11 cellular contexts compared by ENCODE assay signal in the genomic region with DNA sequence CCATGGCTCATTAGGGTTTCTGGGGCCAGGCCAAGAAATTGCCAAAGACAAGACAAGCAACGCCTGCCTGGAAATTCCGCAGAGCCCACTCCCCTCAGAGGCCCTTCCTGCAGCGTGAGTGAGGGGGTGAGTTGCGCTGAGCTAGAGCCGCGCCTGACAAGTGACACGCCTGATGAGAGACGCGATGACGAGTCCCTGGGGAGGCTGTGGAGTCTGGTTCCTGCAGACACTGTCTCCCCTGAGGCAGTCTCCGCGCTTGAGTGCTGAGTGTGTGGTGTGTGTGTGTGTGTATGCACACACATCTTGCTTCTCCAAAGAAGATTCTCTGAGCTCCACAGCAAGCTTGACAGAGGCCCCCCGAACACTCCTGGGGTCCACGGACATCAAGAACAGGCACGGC.
DNase-seq lines count a peak whose midpoint lies in the region; ATAC-seq and TF ChIP-seq lines count a peak whose summit lies in the region.
"Had no signal": no experiment of that assay in that cellular context is flagged by ENCODE, and none has a peak within 500 bp of the region (broad histone marks: within the 10 kb centered on the region; RNA-seq: fewer than 3 reads in every experiment).

No MANE protein-coding gene starts in this region.

- TF ChIP-seq CTCF in NB4 (IDR thresholded peaks at IDR 0.05; ENCODE audit: low read depth, low read length) (no peak), smooth muscle cell (IDR thresholded peaks at IDR 0.05; ENCODE audit: borderline replicate concordance, insufficient read depth, poor library complexity, severe bottlenecking) (no peak)

- H3K4me3 ChIP-seq in NB4 (ENCODE audit: low read depth, low read length) (no peak overlapping the region), smooth muscle cell (no peak overlapping the region)

- H3K27me3 ChIP-seq in smooth muscle cell (ENCODE audit: low read depth) = no peaks in the 10 kb centered on the region

- no peaks in the 10 kb centered on the region for H4K20me1 ChIP-seq in smooth muscle cell (ENCODE audit: low read depth)

- peak; percentile 92 for ATAC-seq in GM18868 (IDR thresholded peaks at IDR 0.05; ENCODE audit: unreplicated experiment)
- peak; percentile 83 for ATAC-seq in GM21723 (IDR thresholded peaks at IDR 0.05; ENCODE audit: unreplicated experiment)
- no peak for ATAC-seq in HG03280 (IDR thresholded peaks at IDR 0.05; ENCODE audit: unreplicated experiment)
- ATAC-seq: naive thymus-derived CD8-positive, alpha-beta T cell had no signal

- H3K4me2 ChIP-seq in smooth muscle cell = peak overlapping the region; percentile 3

- no peak for TF ChIP-seq POLR2A in NB4 (IDR thresholded peaks at IDR 0.05; ENCODE audit: extremely low read depth, insufficient read length)

- DNase-seq in NB4 (ENCODE audit: low read depth) (peak; percentile 86), smooth muscle cell (lab: John Stamatoyannopoulos, UW; ENCODE audit: unreplicated experiment) (no peak), NCI-H2227 (lab: John Stamatoyannopoulos, UW; ENCODE audit: unreplicated experiment) (no peak)
- DNase-seq in stimulated activated naive CD4-positive, alpha-beta T cell treated with Interleukin-2 at 50 U/mL for 16 hours (lab: John Stamatoyannopoulos, UW) = no peak
- DNase-seq: activated CD4-positive, alpha-beta T cell treated with anti-CD3 and anti-CD28 coated beads, Interleukin-2, amount 50 U/mL, for 4 hours; activated naive CD4-positive, alpha-beta T cell treated with anti-CD3 and anti-CD28 coated beads, Interleukin-2, amount 10 ng/mL, durations not matched to agents 7 days and 5 days; Kasumi-1 had no signal

- WGBS in smooth muscle cell (ENCODE audit: low lambda C conversion rate) = 45% methylated on average over 15 of the region's 15 CpGs

- peaks cover 7% of the 10 kb centered on the region for H3K4me1 ChIP-seq in smooth muscle cell (ENCODE audit: low read depth)

- no peaks in the 10 kb centered on the region for H3K9me3 ChIP-seq in smooth muscle cell (replicated peaks; ENCODE audit: low read depth)

- H3K27ac ChIP-seq in smooth muscle cell (ENCODE audit: low read depth) = peak overlapping the region; percentile 0

- no peak overlapping the region for H2AFZ ChIP-seq in smooth muscle cell (ENCODE audit: low read depth)

- H3K36me3 ChIP-seq in smooth muscle cell (ENCODE audit: low read depth) = no peaks in the 10 kb centered on the region

- H3K79me2 ChIP-seq in smooth muscle cell (ENCODE audit: low read depth) = no peaks in the 10 kb centered on the region

- H3K9ac ChIP-seq in smooth muscle cell (ENCODE audit: low read depth) = no peak overlapping the region

- no peaks in the 10 kb centered on the region for H3F3A ChIP-seq in smooth muscle cell (ENCODE audit: low read depth)
